In genomic region chr9:3498691-3499090, GRCh38 we compare ENCODE assay signal across 17 cellular contexts. TPM values are rescaled to one million over a fixed set of nuclear protein-coding genes. Genes with fewer than 3 reads are reported as not detected.
DNase-seq lines count a peak whose midpoint lies in the region; TF ChIP-seq lines count a peak whose summit lies in the region.
"Had no signal": no experiment of that assay in that cellular context is flagged by ENCODE, and none has a peak within 500 bp of the region (broad histone marks: within the 10 kb centered on the region; RNA-seq: fewer than 3 reads in every experiment).

No MANE protein-coding gene starts in this region.

- H3K4me3 ChIP-seq in cardiac fibroblast (replicated peaks in 1 of 2; ENCODE audit: low read depth in 2 of 2, low read length in 2 of 2) (no peak overlapping the region), spleen (no peak overlapping the region)
- H3K4me3 ChIP-seq: adrenal gland; BLaER1 treated with 17β-estradiol and CSF1 and Interleukin-3, amounts not matched to agents 10 nM and 100 nM; PC-9 had no signal

- H3K9me3 ChIP-seq in spleen, result no peaks in the 10 kb centered on the region
- H3K9me3 ChIP-seq: adrenal gland had no signal

- no peak overlapping the region for H3K27ac ChIP-seq in spleen
- H3K27ac ChIP-seq: adrenal gland; BLaER1 treated with 17β-estradiol and CSF1 and Interleukin-3, amounts not matched to agents 10 nM and 100 nM; PC-9 had no signal

- intact Hi-C loops in spleen (cut with DNase I; ENCODE audit: low total_unique reads), result no loop called here

- H3K4me1 ChIP-seq in spleen, result peaks cover 0 to 52% (median 10%) of the 10 kb centered on the region in 6 donors
- H3K4me1 ChIP-seq: BLaER1 treated with 17β-estradiol and CSF1 and Interleukin-3, amounts not matched to agents 10 nM and 100 nM had no signal

- DNase-seq in DMS153 treated with DMSO at 0.1 percent for 48 hours (lab: John Stamatoyannopoulos, UW; ENCODE audit: unreplicated experiment), result peak; percentile 77
- DNase-seq in NCI-H1930 (lab: John Stamatoyannopoulos, UW), result peak; percentile 57 to 79
- peak; percentile 49 to 77 for DNase-seq in cardiac fibroblast (ENCODE audit: low read depth in 2 of 2)
- peak; percentile 52 for DNase-seq in myocyte (ENCODE audit: low read depth)
- DNase-seq in HT-29 (ENCODE audit: low spot score), result no peak
- DNase-seq in middle frontal gyrus (ENCODE audit: extremely low spot score, low spot score), result no peak
- no peak for DNase-seq in activated CD4-positive, alpha-beta T cell treated with anti-CD3 and anti-CD28 coated beads for 48 hours
- DNase-seq in spleen, result no peak
- DNase-seq: activated CD8-positive, alpha-beta memory T cell treated with anti-CD3 and anti-CD28 coated beads, Interleukin-2, amount 50 U/mL, for 4 hours; adrenal gland; GOT3; islet precursor cell; nucleus accumbens; PC-9; stimulated activated CD4-positive, alpha-beta T cell treated with anti-CD3 and anti-CD28 coated beads, Interleukin-4, amount 100 ng/mL, for 1 hour; T1000 had no signal

- no peaks in the 10 kb centered on the region for H3K27me3 ChIP-seq in spleen (replicated peaks in 1 of 7)
- H3K27me3 ChIP-seq: adrenal gland; BLaER1 treated with 17β-estradiol and CSF1 and Interleukin-3, amounts not matched to agents 10 nM and 100 nM had no signal

- no peaks in the 10 kb centered on the region for H3K36me3 ChIP-seq in spleen
- H3K36me3 ChIP-seq: adrenal gland had no signal

- TF ChIP-seq CTCF in cardiac fibroblast (IDR thresholded peaks at IDR 0.05; ENCODE audit: low read depth, low read length) (no peak), spleen (IDR thresholded peaks at IDR 0.05 in 8 of 11, conservative IDR thresholded peaks at IDR 0.05 in 3 of 11) (no peak)

- TF ChIP-seq POLR2A in spleen (IDR thresholded peaks at IDR 0.05), result no peak

- WGBS in spleen, 5 donors, result 84 to 93% (median 85%) methylated on average over 3 of the region's 3 CpGs

RNA-seq across cellular contexts. Expression of gene RFX3, which starts 27.1 kb away (rescaled TPM):
- total RNA-seq in myocyte, result 3.0 and 4.2 TPM in 2 replicates
- 1.6 TPM for polyA plus RNA-seq in myocyte (2012)
- total RNA-seq in HT-29 (2014; rRNA removed; shearing (Covaris generic)), result 3.4 and 4.6 TPM in 2 replicates
- 10 to 100 TPM; 16.9 to 25.9 (median 22.3) TPM for total RNA-seq in spleen
- 1 to 10 TPM; 2.5 to 3.0 (median 2.7) TPM for polyA plus RNA-seq in spleen

Comparison
In these comparisons a context has a peak if more than half of its experiments do, and no peak if none do; other contexts are left out.
1. DNase-seq: peak in DMS153 treated with DMSO at 0.1 percent for 48 hours (single experiment), NCI-H1930 (2 of 2), cardiac fibroblast (2 of 2) and myocyte (single experiment); none in HT-29 (single experiment), middle frontal gyrus (single experiment), activated CD4-positive, alpha-beta T cell treated with anti-CD3 and anti-CD28 coated beads for 48 hours (single experiment) and spleen (single experiment).